In the genomic region with DNA sequence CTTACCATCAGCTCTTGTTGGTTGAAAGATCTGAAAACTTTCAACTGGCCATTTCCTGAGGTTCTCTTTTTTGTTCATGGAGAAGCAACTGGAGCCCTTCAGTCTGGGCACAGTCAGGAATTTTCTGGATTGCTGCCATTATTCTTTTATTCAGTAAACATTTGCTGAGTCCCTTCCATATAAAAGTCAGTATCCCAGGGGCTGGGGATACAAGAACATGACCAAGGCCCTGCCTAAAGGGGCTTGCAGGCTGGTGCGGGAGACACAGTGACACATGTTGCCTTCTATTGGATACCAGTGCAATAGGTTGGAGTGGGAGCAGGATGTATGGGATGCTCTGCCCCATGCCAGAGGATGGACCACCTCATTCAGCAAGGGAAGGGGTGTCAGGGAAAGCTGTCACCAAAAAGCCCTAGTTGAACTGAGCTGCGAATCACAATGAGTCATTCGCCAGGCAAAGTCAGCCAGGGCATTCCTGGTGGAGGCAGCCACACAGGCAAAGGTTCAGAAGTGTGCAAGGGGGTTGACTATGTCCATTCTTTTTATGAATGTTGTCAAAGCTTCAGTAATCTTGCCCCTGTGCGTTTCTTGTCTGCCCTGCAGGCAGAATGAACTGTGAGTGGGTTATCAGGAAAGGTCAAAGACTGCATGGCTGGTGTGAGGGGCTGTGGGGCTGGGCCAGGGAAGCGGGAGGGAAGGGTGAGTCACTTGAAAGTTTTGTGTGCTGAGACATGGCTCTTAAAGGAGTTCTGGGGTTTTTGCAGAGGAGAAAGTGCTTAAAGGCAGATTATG, we compare ENCODE assay signal across 1 cellular context.
A peak's percentile ranks its signal among the peaks of the same experiment; 100 is the strongest.
TF ChIP-seq lines count a peak whose summit lies in the region.

No MANE protein-coding gene starts in this region.

TF ChIP-seq in endothelial cell of umbilical vein, 7 proteins besides CTCF, POLR2A, EP300 and RAD21:
- no peak for TF ChIP-seq EZH2 (IDR thresholded peaks at IDR 0.05; ENCODE audit: borderline replicate concordance, low read depth, low read length, severe bottlenecking)
- TF ChIP-seq JUN (IDR thresholded peaks at IDR 0.05; ENCODE audit: borderline replicate concordance, insufficient read depth, insufficient read length, low read depth), result peak; percentile 75
- no peak for TF ChIP-seq MYC (IDR thresholded peaks at IDR 0.05; ENCODE audit: low read depth, low read length)
- TF ChIP-seq GATA2 (IDR thresholded peaks at IDR 0.05; ENCODE audit: insufficient read depth, insufficient read length, low read depth, low read length), result peak; percentile 85
- TF ChIP-seq POLR2AphosphoS5 (IDR thresholded peaks at IDR 0.05; ENCODE audit: insufficient read depth, low read depth, low read length), result peak; percentile 81
- TF ChIP-seq, protein P1, sequence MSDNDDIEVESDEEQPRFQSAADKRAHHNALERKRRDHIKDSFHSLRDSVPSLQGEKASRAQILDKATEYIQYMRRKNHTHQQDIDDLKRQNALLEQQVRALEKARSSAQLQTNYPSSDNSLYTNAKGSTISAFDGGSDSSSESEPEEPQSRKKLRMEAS (IDR thresholded peaks at IDR 0.05; ENCODE audit: insufficient read depth, insufficient read length), result no peak
- peak; percentile 94 for TF ChIP-seq FOS (IDR thresholded peaks at IDR 0.05; ENCODE audit: borderline replicate concordance, insufficient read depth, low read length)
